ENCODE assay signal across 18 cellular contexts in the genomic region with DNA sequence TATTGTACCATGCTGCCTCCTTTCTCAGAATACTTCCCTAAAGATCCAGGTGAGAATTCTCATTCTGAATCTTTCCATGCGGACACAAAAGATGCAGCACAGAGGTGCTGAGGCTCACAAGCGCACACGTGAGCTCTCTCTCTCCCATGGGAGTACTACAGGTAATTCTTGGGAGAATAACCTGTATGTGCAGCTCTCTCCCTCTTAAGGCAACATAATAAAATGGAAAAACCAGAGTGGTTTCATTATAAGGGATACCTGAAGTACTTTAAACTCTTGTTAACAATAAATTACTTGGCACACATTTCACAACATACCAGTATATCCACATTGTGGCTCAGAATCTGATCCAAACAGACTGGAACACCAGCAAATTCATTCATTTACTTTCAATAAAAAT.
"Had no signal": no experiment of that assay in that cellular context is flagged by ENCODE, and none has a peak within 500 bp of the region (broad histone marks: within the 10 kb centered on the region; RNA-seq: fewer than 3 reads in every experiment).

No MANE protein-coding gene starts in this region.

- H3K27me3 Mint-ChIP-seq: activated CD4-positive, alpha-beta memory T cell treated with anti-CD3 and anti-CD28 coated beads for 36 hours; activated naive CD8-positive, alpha-beta T cell treated with anti-CD3 and anti-CD28 coated beads, Interleukin-2, amount 10 ng/mL, durations not matched to agents 7 days and 5 days; naive thymus-derived CD4-positive, alpha-beta T cell had no signal

- H3K4me3 Mint-ChIP-seq: activated CD4-positive, alpha-beta memory T cell treated with anti-CD3 and anti-CD28 coated beads for 36 hours; activated naive CD4-positive, alpha-beta T cell treated with anti-CD3 and anti-CD28 coated beads for 36 hours; activated naive CD8-positive, alpha-beta T cell treated with anti-CD3 and anti-CD28 coated beads, Interleukin-2, amount 10 ng/mL, durations not matched to agents 7 days and 5 days; activated T-cell treated with anti-CD3 and anti-CD28 coated beads, Interleukin-2, amount 50 U/mL, for 72 hours; naive thymus-derived CD4-positive, alpha-beta T cell; T-helper 1 cell treated with Interleukin-12 subunit alpha and Interleukin-12 subunit beta and Interleukin-4 antibody, amounts not matched to agents 30 μg/mL and 1 μg/mL, for 36 hours had no signal

- H3K27me3 ChIP-seq: colonic mucosa, heart left ventricle, pancreas, thyroid gland had no signal

- H3K9me3 ChIP-seq: colonic mucosa, pancreas, thyroid gland had no signal

- H3K4me1 ChIP-seq: colonic mucosa had no signal

- H3K27ac Mint-ChIP-seq: activated naive CD4-positive, alpha-beta T cell treated with anti-CD3 and anti-CD28 coated beads for 36 hours; activated naive CD8-positive, alpha-beta T cell treated with anti-CD3 and anti-CD28 coated beads, Interleukin-2, amount 10 ng/mL, durations not matched to agents 7 days and 5 days; activated T-cell treated with anti-CD3 and anti-CD28 coated beads, Interleukin-2, amount 50 U/mL, for 72 hours; T-helper 1 cell treated with Interleukin-12 subunit alpha and Interleukin-12 subunit beta and Interleukin-4 antibody, amounts not matched to agents 30 μg/mL and 1 μg/mL, for 36 hours had no signal

- DNase-seq: activated CD4-positive, alpha-beta memory T cell treated with anti-CD3 and anti-CD28 coated beads for 36 hours; activated CD4-positive, alpha-beta T cell treated with anti-CD3 and anti-CD28 coated beads for 48 hours; activated effector memory CD4-positive, alpha-beta T cell treated with Interleukin-2 at 50 U/mL for 16 hours; activated naive CD4-positive, alpha-beta T cell treated with anti-CD3 and anti-CD28 coated beads for 36 hours; activated naive CD8-positive, alpha-beta T cell treated with anti-CD3 and anti-CD28 coated beads, Interleukin-2, amount 10 ng/mL, durations not matched to agents 7 days and 5 days; activated T-cell treated with anti-CD3 and anti-CD28 coated beads, Interleukin-2, amount 50 U/mL, for 72 hours; amniotic stem cell; colonic mucosa; heart left ventricle; naive thymus-derived CD4-positive, alpha-beta T cell; pancreas; right cardiac atrium; stimulated activated CD4-positive, alpha-beta T cell treated with anti-CD3 and anti-CD28 coated beads, Interleukin-4, amount 100 ng/mL, for 24 hours; stimulated activated naive CD8-positive, alpha-beta T cell treated with anti-CD3 and anti-CD28 coated beads, Interleukin-15, Interleukin-2, amounts not matched to agents 100 U/mL and 50 U/mL, for 24 hours; T1000; thyroid gland had no signal

- H3K36me3 ChIP-seq: colonic mucosa, thyroid gland had no signal

- H3K27ac ChIP-seq: colonic mucosa, epithelial cell of prostate, heart left ventricle, pancreas, thyroid gland had no signal

- H3K4me3 ChIP-seq: colonic mucosa, heart left ventricle, pancreas, thyroid gland had no signal
